ENCODE assay signal across 8 cellular contexts in genomic region chr1:151059342-151060240, GRCh38. TPM values are rescaled to one million over a fixed set of nuclear protein-coding genes. Genes with fewer than 3 reads are reported as not detected.
A peak's percentile ranks its signal among the peaks of the same experiment; 100 is the strongest.
DNase-seq lines count a peak whose midpoint lies in the region; ATAC-seq and TF ChIP-seq lines count a peak whose summit lies in the region.

Gene CDC42SE1 (minus strand): TSS chr1:151059622. CDS start chr1:151055730, 3,892 bp downstream.

- H3K9ac ChIP-seq in DND-41 (ENCODE audit: low read depth, low read length), result peak within 1 kb of the TSS; percentile 89
- H3K9ac ChIP-seq in Karpas-422 (ENCODE audit: low read length), result peak within 1 kb of the TSS; percentile 88
- H3K9ac ChIP-seq in neural cell (ENCODE audit: low read length), result peak within 1 kb of the TSS; percentile 98
- peak within 1 kb of the TSS; percentile 94 to 98 for H3K9ac ChIP-seq in stomach smooth muscle (ENCODE audit: low read length in 2 of 2)

- H3K4me1 ChIP-seq in DND-41 (ENCODE audit: insufficient read depth, low read length) (peaks cover 72% of the 10 kb centered on the region), Karpas-422 (ENCODE audit: low read length) (peaks cover 45% of the 10 kb centered on the region), RWPE2 (ENCODE audit: insufficient read depth, poor library complexity, severe bottlenecking) (peaks cover 42% of the 10 kb centered on the region), stomach smooth muscle (ENCODE audit: control insufficient read depth, insufficient read depth, low read length) (peaks cover 45% of the 10 kb centered on the region)

- H3F3A ChIP-seq in neural cell (ENCODE audit: insufficient read depth, low read length, poor library complexity, severe bottlenecking), result peaks cover 10% of the 10 kb centered on the region

- H3K27ac ChIP-seq in DND-41 (ENCODE audit: low read length) (peak within 1 kb of the TSS; percentile 94), Karpas-422 (ENCODE audit: low read length) (peak within 1 kb of the TSS; percentile 77), RWPE2 (ENCODE audit: poor library complexity, severe bottlenecking) (peak within 1 kb of the TSS; percentile 90), neural cell (ENCODE audit: low read length) (peak within 1 kb of the TSS; percentile 99), stomach smooth muscle (ENCODE audit: low read length) (peak within 1 kb of the TSS; percentile 91)

- DNase-seq in DND-41 (peak; percentile 91), Karpas-422 (peak; percentile 96), RWPE2 (ENCODE audit: low spot score) (peak; percentile 69), fibroblast of the conjunctiva (ENCODE audit: low read depth) (peak; percentile 59)
- peak; percentile 76 for DNase-seq in activated T-helper 9 cell treated with anti-CD3 and anti-CD28 coated beads, Interleukin-2, amount 50 U/mL, for 16 hours (ENCODE audit: low read depth)

- peak; percentile 85 for TF ChIP-seq CTCF in DND-41 (IDR thresholded peaks at IDR 0.05; ENCODE audit: borderline replicate concordance, extremely low read depth, low read length, poor library complexity, severe bottlenecking)
- TF ChIP-seq CTCF in RWPE2 (IDR thresholded peaks at IDR 0.05; ENCODE audit: poor library complexity, severe bottlenecking), result peak; percentile 83
- peak; percentile 92 for TF ChIP-seq CTCF in neural cell (IDR thresholded peaks at IDR 0.05; ENCODE audit: poor library complexity, severe bottlenecking)

- H3K27me3 ChIP-seq in DND-41 (ENCODE audit: insufficient read depth, low read length, poor library complexity) (no peaks in the 10 kb centered on the region), Karpas-422 (ENCODE audit: low read length) (no peaks in the 10 kb centered on the region), RWPE2 (ENCODE audit: insufficient read depth, poor library complexity, severe bottlenecking) (no peaks in the 10 kb centered on the region), neural cell (ENCODE audit: insufficient read depth, low read depth, low read length) (no peaks in the 10 kb centered on the region), stomach smooth muscle (ENCODE audit: control insufficient read depth in 1 of 2, insufficient read depth in 2 of 2, low read length in 2 of 2) (no peaks in the 10 kb centered on the region)

- peak; percentile 87 for ATAC-seq in DND-41 (ENCODE audit: insufficient read depth, low read depth)
- peak; percentile 83 for ATAC-seq in GM21723 (IDR thresholded peaks at IDR 0.05; ENCODE audit: unreplicated experiment)
- peak; percentile 77 for ATAC-seq in RWPE2 (ENCODE audit: low read depth)

- peak; percentile 55 for TF ChIP-seq EP300 in neural cell (conservative IDR thresholded peaks at IDR 0.05; ENCODE audit: poor library complexity, severe bottlenecking)

- peaks cover 28% of the 10 kb centered on the region for H4K20me1 ChIP-seq in DND-41 (ENCODE audit: insufficient read depth, low read length)
- peaks cover 23% of the 10 kb centered on the region for H4K20me1 ChIP-seq in Karpas-422 (ENCODE audit: insufficient read depth, low read depth, low read length)
- H4K20me1 ChIP-seq in neural cell (ENCODE audit: insufficient read depth), result no peaks in the 10 kb centered on the region

- peaks cover 44% of the 10 kb centered on the region for H3K36me3 ChIP-seq in DND-41 (ENCODE audit: insufficient read depth, low read length)
- peaks cover 25% of the 10 kb centered on the region; the same call in 1 of the 2 replicates for H3K36me3 ChIP-seq in Karpas-422 (ENCODE audit: insufficient read depth, low read length)
- peaks cover 39% of the 10 kb centered on the region for H3K36me3 ChIP-seq in RWPE2 (ENCODE audit: low read depth)
- H3K36me3 ChIP-seq in neural cell (ENCODE audit: insufficient read depth, low read length), result peaks cover 4% of the 10 kb centered on the region
- H3K36me3 ChIP-seq in stomach smooth muscle (ENCODE audit: control insufficient read depth in 2 of 2, insufficient read depth in 2 of 2, low read length in 2 of 2), result peaks cover 17 to 20% of the 10 kb centered on the region in 2 donors

- H2AFZ ChIP-seq in DND-41 (ENCODE audit: low read depth, low read length) (peak within 1 kb of the TSS; percentile 93), Karpas-422 (ENCODE audit: low read length) (peak within 1 kb of the TSS; percentile 52), neural cell (ENCODE audit: low read depth, low read length) (peak within 1 kb of the TSS; percentile 22)

- peak within 1 kb of the TSS; percentile 57 to 92 for H3K4me3 ChIP-seq in DND-41 (ENCODE audit: low read depth in 1 of 2, low read length in 2 of 2)
- H3K4me3 ChIP-seq in Karpas-422 (ENCODE audit: low read length), result peak within 1 kb of the TSS; percentile 80
- H3K4me3 ChIP-seq in RWPE2 (ENCODE audit: severe bottlenecking), result peak within 1 kb of the TSS; percentile 68
- peak within 1 kb of the TSS; percentile 69 for H3K4me3 ChIP-seq in neural cell (ENCODE audit: low read length)
- peak within 1 kb of the TSS; percentile 97 to 98 for H3K4me3 ChIP-seq in stomach smooth muscle (ENCODE audit: low read length in 2 of 2)

- peaks cover 90% of the 10 kb centered on the region for H3K79me2 ChIP-seq in DND-41 (ENCODE audit: insufficient read depth, low read length)
- H3K79me2 ChIP-seq in Karpas-422 (ENCODE audit: low read length), result peaks cover 89% of the 10 kb centered on the region
- peaks cover 75% of the 10 kb centered on the region for H3K79me2 ChIP-seq in neural cell (replicated peaks; ENCODE audit: insufficient read depth, low read length)

- peak within 1 kb of the TSS; percentile 79 for H3K4me2 ChIP-seq in DND-41 (ENCODE audit: insufficient read depth, low read length)
- H3K4me2 ChIP-seq in Karpas-422 (ENCODE audit: low read depth, low read length, poor library complexity, severe bottlenecking), result peak within 1 kb of the TSS; percentile 95
- H3K4me2 ChIP-seq in neural cell (ENCODE audit: low read length), result peak within 1 kb of the TSS; percentile 95

- peak; percentile 50 for TF ChIP-seq RAD21 in neural cell (conservative IDR thresholded peaks at IDR 0.05)

- H3K9me2 ChIP-seq in Karpas-422 (replicated peaks; ENCODE audit: insufficient read depth, low read length) (no peaks in the 10 kb centered on the region), neural cell (ENCODE audit: insufficient read depth, low read length) (no peaks in the 10 kb centered on the region)

- H3K9me3 ChIP-seq in DND-41 (ENCODE audit: insufficient read depth, low read length, severe bottlenecking) (no peaks in the 10 kb centered on the region), Karpas-422 (ENCODE audit: low read length) (no peaks in the 10 kb centered on the region), RWPE2 (ENCODE audit: severe bottlenecking) (no peaks in the 10 kb centered on the region), neural cell (ENCODE audit: low read length) (no peaks in the 10 kb centered on the region), stomach smooth muscle (ENCODE audit: control insufficient read depth in 2 of 2, low read length in 2 of 2) (no peaks in the 10 kb centered on the region)

TF ChIP-seq in neural cell, 6 proteins besides CTCF, POLR2A, EP300 and RAD21:
- peak; percentile 91 for TF ChIP-seq TAF1 (IDR thresholded peaks at IDR 0.05; ENCODE audit: low read depth)
- peak; percentile 92 for TF ChIP-seq POLR2AphosphoS5 (IDR thresholded peaks at IDR 0.05)
- peak; percentile 56 for TF ChIP-seq SMC3 (conservative IDR thresholded peaks at IDR 0.05; ENCODE audit: poor library complexity)
- TF ChIP-seq MXI1 (conservative IDR thresholded peaks at IDR 0.05; ENCODE audit: poor library complexity, severe bottlenecking), result peak; percentile 63
- TF ChIP-seq EZH2 (IDR thresholded peaks at IDR 0.05; ENCODE audit: borderline replicate concordance, insufficient read depth, low read length, poor library complexity, severe bottlenecking), result no peak
- no peak for TF ChIP-seq REST (IDR thresholded peaks at IDR 0.05; ENCODE audit: borderline replicate concordance)

RNA-seq across cellular contexts. Expression of gene CDC42SE1, which starts in this region (rescaled TPM):
- 90.8 and 100 TPM in 2 replicates for total RNA-seq in Karpas-422 (2014; rRNA removed; shearing (Covaris generic); ENCODE audit: low replicate concordance)
- 102 and 107 TPM in 2 replicates for polyA plus RNA-seq in neural cell
- polyA minus RNA-seq in neural cell, result 61.6 and 63.4 TPM in 2 replicates

Comparison
In these comparisons a context has a peak if more than half of its experiments do, and no peak if none do; other contexts are left out.
1. Peak in every context shown above with its lines: DNase-seq, ATAC-seq, H3K4me3 ChIP-seq and H3K27ac ChIP-seq.
2. H2AFZ ChIP-seq: peak in every context shown above with its lines; median percentile 93 in DND-41; 52 in Karpas-422; 22 in neural cell.